Comparison of ENCODE assay signal across 12 cellular contexts in the genomic region with DNA sequence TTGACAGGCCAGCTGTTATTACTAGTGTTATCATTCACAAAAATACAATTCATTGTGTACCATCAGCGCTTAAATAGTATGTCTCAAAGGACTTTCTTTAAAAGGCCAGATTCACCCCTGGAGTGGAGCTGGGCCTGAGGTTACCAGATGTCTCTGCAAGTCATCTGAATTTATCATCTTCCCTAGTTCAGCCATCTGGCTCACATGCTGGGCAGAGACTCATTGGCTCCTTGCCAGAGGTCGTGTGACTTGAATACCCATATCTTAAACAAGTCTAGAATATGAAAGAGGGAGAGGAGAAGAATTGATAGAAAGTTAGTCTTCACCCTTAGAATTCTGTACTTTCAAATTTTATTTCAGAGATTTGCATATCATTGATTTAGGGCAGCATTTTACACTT. TPM values are rescaled to one million over a fixed set of nuclear protein-coding genes. Genes with fewer than 3 reads are reported as not detected.
DNase-seq lines count a peak whose midpoint lies in the region; ATAC-seq and TF ChIP-seq lines count a peak whose summit lies in the region.
"Had no signal": no experiment of that assay in that cellular context is flagged by ENCODE, and none has a peak within 500 bp of the region (broad histone marks: within the 10 kb centered on the region; RNA-seq: fewer than 3 reads in every experiment).

No MANE protein-coding gene starts in this region.

- peak; percentile 41 for DNase-seq in COLO668 (lab: John Stamatoyannopoulos, UW; ENCODE audit: unreplicated experiment)
- DNase-seq in MM.1S: peak; percentile 39
- DNase-seq in SHP77 treated with DMSO at 0.1 percent for 48 hours (lab: John Stamatoyannopoulos, UW): peak; percentile 39
- peak; percentile 33 to 67 for DNase-seq in foreskin fibroblast
- DNase-seq in GOT3 (lab: John Stamatoyannopoulos, UW): no peak
- DNase-seq in activated effector memory CD4-positive, alpha-beta T cell treated with Interleukin-2 at 50 U/mL for 16 hours: no peak
- DNase-seq in mesenteric fat pad (ENCODE audit: low spot score): no peak
- DNase-seq: activated CD4-positive, alpha-beta T cell treated with anti-CD3 and anti-CD28 coated beads, Interleukin-2, amount 50 U/mL, for 4 hours had no signal

- no peaks in the 10 kb centered on the region for H3K9me3 ChIP-seq in MM.1S (replicated peaks; ENCODE audit: insufficient read depth, low read length)

- H3K79me2 ChIP-seq in MM.1S (ENCODE audit: low read length): no peaks in the 10 kb centered on the region
- H3K79me2 ChIP-seq: parathyroid adenoma had no signal

- H3K9ac ChIP-seq in MM.1S (ENCODE audit: low read length): no peak overlapping the region
- H3K9ac ChIP-seq: BLaER1 treated with 17β-estradiol and CSF1 and Interleukin-3, amounts not matched to agents 10 nM and 100 nM; parathyroid adenoma had no signal

- H4K20me1 ChIP-seq in MM.1S (ENCODE audit: insufficient read depth, low read length): no peaks in the 10 kb centered on the region
- H4K20me1 ChIP-seq: BLaER1 treated with 17β-estradiol and CSF1 and Interleukin-3, amounts not matched to agents 10 nM and 100 nM had no signal

- no peak overlapping the region for H3K27ac ChIP-seq in MM.1S (ENCODE audit: low read length)
- H3K27ac ChIP-seq: BLaER1 treated with 17β-estradiol and CSF1 and Interleukin-3, amounts not matched to agents 10 nM and 100 nM; parathyroid adenoma had no signal

- H3K4me2 ChIP-seq in MM.1S (ENCODE audit: low read depth, low read length): no peak overlapping the region

- no peaks in the 10 kb centered on the region for H3K9me2 ChIP-seq in MM.1S (replicated peaks; ENCODE audit: insufficient read depth, low read length)

- H3F3A ChIP-seq in MM.1S (ENCODE audit: insufficient read depth, low read length): no peaks in the 10 kb centered on the region

- H3K36me3 ChIP-seq in MM.1S (replicated peaks; ENCODE audit: insufficient read depth, low read length): no peaks in the 10 kb centered on the region
- H3K36me3 ChIP-seq: BLaER1 treated with 17β-estradiol and CSF1 and Interleukin-3, amounts not matched to agents 10 nM and 100 nM had no signal

- TF ChIP-seq CTCF in MM.1S (IDR thresholded peaks at IDR 0.05; ENCODE audit: low read length): no peak
- no peak for TF ChIP-seq CTCF in foreskin fibroblast (IDR thresholded peaks at IDR 0.05; ENCODE audit: low read depth, low read length)

- no peaks in the 10 kb centered on the region for H3K4me1 ChIP-seq in MM.1S (ENCODE audit: low read length)

- peaks cover 34% of the 10 kb centered on the region; the same call in 1 of the 2 replicates for H3K27me3 ChIP-seq in MM.1S (replicated peaks; ENCODE audit: insufficient read depth, low read length)
- H3K27me3 ChIP-seq: BLaER1 treated with 17β-estradiol and CSF1 and Interleukin-3, amounts not matched to agents 10 nM and 100 nM had no signal

- no peak overlapping the region for H3K4me3 ChIP-seq in MM.1S (ENCODE audit: low read length)
- no peak overlapping the region for H3K4me3 ChIP-seq in foreskin fibroblast (ENCODE audit: low read depth in 1 of 2, low read length in 2 of 2)
- H3K4me3 ChIP-seq: BLaER1 treated with 17β-estradiol and CSF1 and Interleukin-3, amounts not matched to agents 10 nM and 100 nM had no signal

- ATAC-seq in HG02798 (IDR thresholded peaks at IDR 0.05; ENCODE audit: poor library complexity, unreplicated experiment): no peak
- ATAC-seq: stimulated activated memory B cell treated with anti-CD40 and anti-IgM and Interleukin-4, amounts not matched to agents 10 μg/mL and 1 μg/mL and 100 μg/mL, for 72 hours had no signal

- H2AFZ ChIP-seq in MM.1S (ENCODE audit: low read length): no peak overlapping the region
- H2AFZ ChIP-seq: parathyroid adenoma had no signal

RNA-seq across cellular contexts. Expression of a gene that starts 16.9 kb away (rescaled TPM):
- 37.1 TPM for total RNA-seq in mesenteric fat pad

Comparison
In these comparisons a context has a peak if more than half of its experiments do, and no peak if none do; other contexts are left out.
1. DNase-seq: peak in COLO668 (single experiment), MM.1S (single experiment), SHP77 treated with DMSO at 0.1 percent for 48 hours (single experiment) and foreskin fibroblast (2 of 2); none in GOT3 (single experiment), activated effector memory CD4-positive, alpha-beta T cell treated with Interleukin-2 at 50 U/mL for 16 hours (single experiment) and mesenteric fat pad (single experiment).